30 cellular contexts compared by ENCODE assay signal in the genomic region with DNA sequence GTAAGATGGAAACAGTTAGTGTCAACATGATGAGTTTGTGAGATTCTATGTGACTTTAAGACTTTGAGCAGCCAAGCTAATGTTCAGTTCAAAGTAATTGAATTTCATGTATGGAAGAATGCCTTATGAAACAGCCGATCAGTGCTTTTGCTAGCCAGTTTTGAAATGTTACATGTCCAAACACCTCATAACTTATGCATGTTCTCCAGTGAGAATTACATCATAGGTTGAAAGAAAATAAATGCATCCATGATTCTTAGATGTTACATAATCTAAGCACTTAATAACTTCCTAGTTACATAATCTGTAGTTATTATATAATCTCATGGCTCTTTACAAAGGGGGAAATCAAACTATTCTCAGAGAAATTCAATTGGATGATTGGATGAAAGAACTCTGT.
DNase-seq lines count a peak whose midpoint lies in the region; ATAC-seq, FAIRE-seq and TF ChIP-seq lines count a peak whose summit lies in the region.
"Had no signal": no experiment of that assay in that cellular context is flagged by ENCODE, and none has a peak within 500 bp of the region (broad histone marks: within the 10 kb centered on the region; RNA-seq: fewer than 3 reads in every experiment).

No MANE protein-coding gene starts in this region.

- WGBS in HepG2 (ENCODE audit: low lambda C conversion rate), result 92% methylated on average over 1 of the region's 1 CpG
- 50% methylated on average over 1 of the region's 1 CpG for WGBS in right lobe of liver (ENCODE audit: insufficient coverage, low coverage, low lambda C conversion rate, missing lambda C conversion rate)
- 69% methylated on average over 1 of the region's 1 CpG for WGBS in mammary epithelial cell (ENCODE audit: low coverage, missing lambda C conversion rate)

- H3K79me2 ChIP-seq in HepG2 (ENCODE audit: insufficient read depth, low read length), result no peaks in the 10 kb centered on the region
- peaks cover 2% of the 10 kb centered on the region for H3K79me2 ChIP-seq in mammary epithelial cell (ENCODE audit: insufficient read depth, low read length)

- TF ChIP-seq POLR2A in HepG2 (IDR thresholded peaks at IDR 0.05; ENCODE audit: insufficient read depth in 1 of 2, low read depth in 2 of 2, low read length in 2 of 2) (no peak), right lobe of liver (IDR thresholded peaks at IDR 0.05) (no peak)

- no peak for TF ChIP-seq EP300 in HepG2 (IDR thresholded peaks at IDR 0.05; ENCODE audit: low read depth in 2 of 2, low read length in 2 of 2)
- TF ChIP-seq EP300 in HepG2 (CRISPR knock-in tag; IDR thresholded peaks at IDR 0.05; ENCODE audit: borderline replicate concordance), result no peak

- H3K27me3 ChIP-seq in HepG2 (ENCODE audit: control insufficient read depth in 1 of 2, insufficient read depth in 2 of 2, low read length in 2 of 2) (no peaks in the 10 kb centered on the region), right lobe of liver (no peaks in the 10 kb centered on the region), mammary epithelial cell (ENCODE audit: insufficient read depth, low read length) (no peaks in the 10 kb centered on the region)
- H3K27me3 ChIP-seq: BLaER1, body of pancreas, spleen had no signal

- TF ChIP-seq CTCF in HepG2 (CRISPR knock-in tag; IDR thresholded peaks at IDR 0.05) (no peak), right lobe of liver (IDR thresholded peaks at IDR 0.05) (no peak), mammary epithelial cell (conservative IDR thresholded peaks at IDR 0.05 in 1 of 2, IDR thresholded peaks at IDR 0.05 in 1 of 2; ENCODE audit: extremely low read depth in 1 of 2, insufficient read depth in 1 of 2, low read depth in 1 of 2, low read length in 2 of 2) (no peak), foreskin fibroblast (IDR thresholded peaks at IDR 0.05; ENCODE audit: low read depth, low read length) (no peak)

- H3K4me3 ChIP-seq in HepG2 (replicated peaks in 1 of 3; ENCODE audit: insufficient read depth in 1 of 3, low read depth in 2 of 3, low read length in 3 of 3) (no peak overlapping the region), right lobe of liver (no peak overlapping the region), mammary epithelial cell (replicated peaks in 1 of 3; ENCODE audit: insufficient read depth in 1 of 3, low read depth in 2 of 3, low read length in 3 of 3) (no peak overlapping the region), foreskin fibroblast (ENCODE audit: low read depth in 1 of 2, low read length in 2 of 2) (no peak overlapping the region)
- H3K4me3 ChIP-seq: BLaER1, body of pancreas, spleen had no signal

- in situ Hi-C loops in HepG2 (cut with HindIII; ENCODE audit: extremely low pct_ligation_motif_present, low pct_unique_long_range_greater_than_20kb), result no loop called here
- in situ Hi-C loops in mammary epithelial cell (cut with MboI; ENCODE audit: low sequenced_read_pairs in 2 of 2), result no loop called here

- dilution Hi-C loops in mammary epithelial cell (cut with HindIII; ENCODE audit: low sequenced_read_pairs), result no loop called here

- no peak overlapping the region for H3K4me2 ChIP-seq in HepG2 (ENCODE audit: low read depth, low read length)
- H3K4me2 ChIP-seq in mammary epithelial cell (ENCODE audit: insufficient read depth, low read depth, low read length), result no peak overlapping the region
- H3K4me2 ChIP-seq: BLaER1 had no signal

- H3K36me3 ChIP-seq in HepG2 (replicated peaks in 1 of 2; ENCODE audit: control insufficient read depth in 1 of 2, insufficient read depth in 2 of 2, low read length in 2 of 2), result no peaks in the 10 kb centered on the region
- H3K36me3 ChIP-seq in right lobe of liver, result no peaks in the 10 kb centered on the region
- no peaks in the 10 kb centered on the region for H3K36me3 ChIP-seq in mammary epithelial cell (ENCODE audit: insufficient read depth, low read length)
- H3K36me3 ChIP-seq: BLaER1, spleen had no signal

- POLR2A ChIA-PET in HepG2 (lab: Yijun Ruan, JAX), result no interaction called here

- BruUV-seq in HepG2 (replicated peaks; lab: Mats Ljungman, UMichigan) (no TSS peak), mammary epithelial cell (replicated peaks; lab: Mats Ljungman, UMichigan) (no TSS peak)

- TF ChIP-seq RAD21 in HepG2 (CRISPR knock-in tag; IDR thresholded peaks at IDR 0.05), result no peak

- H3K9ac ChIP-seq in HepG2 (ENCODE audit: insufficient read depth, low read depth, low read length) (no peak overlapping the region), mammary epithelial cell (ENCODE audit: insufficient read depth, low read length) (no peak overlapping the region)
- H3K9ac ChIP-seq: BLaER1 had no signal

- H4K20me1 ChIP-seq in HepG2 (ENCODE audit: insufficient read depth, low read length) (no peaks in the 10 kb centered on the region; the same call in 1 of the 2 replicates), mammary epithelial cell (ENCODE audit: insufficient read depth, low read length) (no peaks in the 10 kb centered on the region)
- H4K20me1 ChIP-seq: BLaER1 had no signal

- no peak for FAIRE-seq in HepG2 (lab: Jason Lieb, UNC)
- FAIRE-seq: HTR-8/SVneo, islet of Langerhans had no signal

- H3K4me1 ChIP-seq in HepG2 (ENCODE audit: insufficient read depth, low read length), result no peaks in the 10 kb centered on the region
- H3K4me1 ChIP-seq in right lobe of liver, result peaks cover 0 to 6% (median 3%) of the 10 kb centered on the region in 4 donors
- H3K4me1 ChIP-seq in mammary epithelial cell (ENCODE audit: insufficient read depth, low read length), result peaks cover 4% of the 10 kb centered on the region
- H3K4me1 ChIP-seq: BLaER1, spleen had no signal

- H3K9me3 ChIP-seq in HepG2 (ENCODE audit: low read length), result no peaks in the 10 kb centered on the region
- H3K9me3 ChIP-seq in right lobe of liver, result no peaks in the 10 kb centered on the region
- H3K9me3 ChIP-seq in mammary epithelial cell (replicated peaks; ENCODE audit: insufficient read depth, low read length), result no peaks in the 10 kb centered on the region
- H3K9me3 ChIP-seq: body of pancreas, Caco-2, spleen had no signal

- CTCF ChIA-PET in HepG2 (lab: Yijun Ruan, JAX; ENCODE audit: low intra/inter-chr PET ratio, low total read pairs) (no interaction called here), mammary epithelial cell (lab: Charles Lee; ENCODE audit: low non-redundant PET) (no interaction called here)

- DNase-seq in HepG2 (ENCODE audit: low spot score), result no peak
- no peak for DNase-seq in right lobe of liver
- DNase-seq in mammary epithelial cell, result peak; percentile 25
- peak; percentile 16 to 47 for DNase-seq in foreskin fibroblast
- no peak for DNase-seq in C1 segment of cervical spinal cord (lab: John Stamatoyannopoulos, UW)
- no peak for DNase-seq in ecto neural progenitor cell (ENCODE audit: low spot score)
- no peak for DNase-seq in medulla oblongata (ENCODE audit: extremely low spot score)
- DNase-seq in NCI-H2227 treated with DMSO at 0.1 percent for 48 hours (lab: John Stamatoyannopoulos, UW), result no peak
- DNase-seq: activated CD4-positive, alpha-beta T cell treated with anti-CD3 and anti-CD28 coated beads for 48 hours; activated gamma-delta T cell treated with Interleukin-2 at 50 U/mL for 16 hours; activated T-cell treated with anti-CD3 and anti-CD28 coated beads, Interleukin-2, amount 50 U/mL, for 4 hours; body of pancreas; Caco-2; effector CD8-positive, alpha-beta T cell; erythroblast; GDM1; KG1; MM.1S; natural killer cell; NCI-H1436; NCI-H2081 treated with DMSO at 0.1 percent for 48 hours; NCI-H345; NCI-H774; retina; spleen; trophoblast cell had no signal

- H3K27ac ChIP-seq in HepG2 (ENCODE audit: extremely low read length, insufficient read depth, low read length), result no peak overlapping the region
- no peak overlapping the region for H3K27ac ChIP-seq in right lobe of liver
- H3K27ac ChIP-seq in mammary epithelial cell (ENCODE audit: insufficient read depth, low read depth, low read length), result no peak overlapping the region
- H3K27ac ChIP-seq: BLaER1, body of pancreas, spleen had no signal

- ATAC-seq in HepG2, result no peak
- ATAC-seq in right lobe of liver, result no peak
- ATAC-seq: activated T-cell treated with anti-CD3 and anti-CD28 coated beads, Interleukin-2, amount 50 U/mL, for 4 hours; body of pancreas; natural killer cell; SK-N-SH treated with all-trans-retinoic acid at 6 μM for 48 hours had no signal

- intact Hi-C loops in HepG2 (cut with micrococcal nuclease; ENCODE audit: unreplicated experiment) (no loop called here), right lobe of liver (cut with DNase I) (no loop called here), mammary epithelial cell (cut with micrococcal nuclease) (no loop called here)

- H2AFZ ChIP-seq in HepG2 (ENCODE audit: low read length) (no peak overlapping the region), mammary epithelial cell (ENCODE audit: low read depth, low read length) (no peak overlapping the region)

TF ChIP-seq in HepG2, 621 proteins besides CTCF, POLR2A, EP300 and RAD21:
- TF ChIP-seq ELF1 (CRISPR knock-in tag; IDR thresholded peaks at IDR 0.05), result no peak
- TF ChIP-seq CEBPB (IDR thresholded peaks at IDR 0.05; ENCODE audit: borderline replicate concordance, low read depth, low read length), result 0 out of 2 replicates have a peak, but pooled peaks have one; percentile 13
- TF ChIP-seq, protein P1, sequence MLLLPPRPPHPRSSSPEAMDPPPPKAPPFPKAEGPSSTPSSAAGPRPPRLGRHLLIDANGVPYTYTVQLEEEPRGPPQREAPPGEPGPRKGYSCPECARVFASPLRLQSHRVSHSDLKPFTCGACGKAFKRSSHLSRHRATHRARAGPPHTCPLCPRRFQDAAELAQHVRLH (CRISPR knock-in tag; IDR thresholded peaks at IDR 0.05; ENCODE audit: borderline replicate concordance, low read depth), result no peak

Comparison
In these comparisons a context has a peak if more than half of its experiments do, and no peak if none do; other contexts are left out.
1. DNase-seq: peak in mammary epithelial cell (single experiment) and foreskin fibroblast (2 of 2); none in HepG2 (single experiment), right lobe of liver (0 of 3), C1 segment of cervical spinal cord (0 of 14), ecto neural progenitor cell (single experiment), medulla oblongata (single experiment) and NCI-H2227 treated with DMSO at 0.1 percent for 48 hours (single experiment).